ENCODE assay signal across 2 cellular contexts in the genomic region with DNA sequence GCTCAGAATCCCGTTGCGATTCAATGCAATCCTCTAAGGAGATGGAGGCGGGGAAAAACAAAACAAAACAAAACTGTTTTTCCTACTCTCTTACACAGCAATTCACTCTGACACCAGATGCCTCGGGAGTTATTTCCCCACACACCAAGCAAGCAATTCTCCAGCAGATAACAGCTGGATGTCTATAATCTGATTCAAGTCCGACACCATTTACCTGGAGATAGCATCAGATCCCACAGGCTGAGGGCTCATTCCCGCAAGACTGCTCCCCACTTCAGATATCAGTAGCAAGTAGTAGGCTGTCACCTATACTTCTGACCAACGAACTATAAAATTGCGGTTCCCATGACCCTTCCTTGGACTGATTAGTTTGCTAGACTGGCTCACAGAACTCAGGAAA.
TF ChIP-seq lines count a peak whose summit lies in the region.

No MANE protein-coding gene starts in this region.

TF ChIP-seq in GM23338, 12 proteins besides CTCF, POLR2A, EP300 and RAD21:
- no peak for TF ChIP-seq JUNB (IDR thresholded peaks at IDR 0.05; ENCODE audit: unreplicated experiment)
- TF ChIP-seq ZNF331 (CRISPR knock-in tag; IDR thresholded peaks at IDR 0.05; ENCODE audit: low read depth): no peak
- TF ChIP-seq, protein P1, sequence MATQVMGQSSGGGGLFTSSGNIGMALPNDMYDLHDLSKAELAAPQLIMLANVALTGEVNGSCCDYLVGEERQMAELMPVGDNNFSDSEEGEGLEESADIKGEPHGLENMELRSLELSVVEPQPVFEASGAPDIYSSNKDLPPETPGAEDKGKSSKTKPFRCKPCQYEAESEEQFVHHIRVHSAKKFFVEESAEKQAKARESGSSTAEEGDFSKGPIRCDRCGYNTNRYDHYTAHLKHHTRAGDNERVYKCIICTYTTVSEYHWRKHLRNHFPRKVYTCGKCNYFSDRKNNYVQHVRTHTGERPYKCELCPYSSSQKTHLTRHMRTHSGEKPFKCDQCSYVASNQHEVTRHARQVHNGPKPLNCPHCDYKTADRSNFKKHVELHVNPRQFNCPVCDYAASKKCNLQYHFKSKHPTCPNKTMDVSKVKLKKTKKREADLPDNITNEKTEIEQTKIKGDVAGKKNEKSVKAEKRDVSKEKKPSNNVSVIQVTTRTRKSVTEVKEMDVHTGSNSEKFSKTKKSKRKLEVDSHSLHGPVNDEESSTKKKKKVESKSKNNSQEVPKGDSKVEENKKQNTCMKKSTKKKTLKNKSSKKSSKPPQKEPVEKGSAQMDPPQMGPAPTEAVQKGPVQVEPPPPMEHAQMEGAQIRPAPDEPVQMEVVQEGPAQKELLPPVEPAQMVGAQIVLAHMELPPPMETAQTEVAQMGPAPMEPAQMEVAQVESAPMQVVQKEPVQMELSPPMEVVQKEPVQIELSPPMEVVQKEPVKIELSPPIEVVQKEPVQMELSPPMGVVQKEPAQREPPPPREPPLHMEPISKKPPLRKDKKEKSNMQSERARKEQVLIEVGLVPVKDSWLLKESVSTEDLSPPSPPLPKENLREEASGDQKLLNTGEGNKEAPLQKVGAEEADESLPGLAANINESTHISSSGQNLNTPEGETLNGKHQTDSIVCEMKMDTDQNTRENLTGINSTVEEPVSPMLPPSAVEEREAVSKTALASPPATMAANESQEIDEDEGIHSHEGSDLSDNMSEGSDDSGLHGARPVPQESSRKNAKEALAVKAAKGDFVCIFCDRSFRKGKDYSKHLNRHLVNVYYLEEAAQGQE (IDR thresholded peaks at IDR 0.05; ENCODE audit: unreplicated experiment): no peak
- no peak for TF ChIP-seq POLR2AphosphoS5 (IDR thresholded peaks at IDR 0.05; ENCODE audit: low read depth)
- TF ChIP-seq EZH2 (IDR thresholded peaks at IDR 0.05; ENCODE audit: low read depth, unreplicated experiment): no peak

TF ChIP-seq in H1, 55 proteins besides CTCF, POLR2A, EP300 and RAD21:
- TF ChIP-seq CREB1 (IDR thresholded peaks at IDR 0.05) (no peak), SP2 (IDR thresholded peaks at IDR 0.05; ENCODE audit: low read length) (no peak), BCL11A (IDR thresholded peaks at IDR 0.05; ENCODE audit: low read depth in 2 of 2, low read length in 2 of 2) (no peak), CTBP2 (IDR thresholded peaks at IDR 0.05; ENCODE audit: borderline replicate concordance, insufficient read depth, insufficient read length, low read length) (no peak), SAP30 (IDR thresholded peaks at IDR 0.05; ENCODE audit: insufficient read depth, insufficient replicate concordance, low read length) (no peak), KDM1A (IDR thresholded peaks at IDR 0.05; ENCODE audit: borderline replicate concordance, low read length) (no peak), MAFK (IDR thresholded peaks at IDR 0.05; ENCODE audit: low read depth, low read length) (no peak), PHF8 (conservative IDR thresholded peaks at IDR 0.05; ENCODE audit: low read depth, low read length) (no peak), FOSL1 (IDR thresholded peaks at IDR 0.05; ENCODE audit: insufficient read depth, low read depth, low read length) (no peak)
- TF ChIP-seq, protein P2, sequence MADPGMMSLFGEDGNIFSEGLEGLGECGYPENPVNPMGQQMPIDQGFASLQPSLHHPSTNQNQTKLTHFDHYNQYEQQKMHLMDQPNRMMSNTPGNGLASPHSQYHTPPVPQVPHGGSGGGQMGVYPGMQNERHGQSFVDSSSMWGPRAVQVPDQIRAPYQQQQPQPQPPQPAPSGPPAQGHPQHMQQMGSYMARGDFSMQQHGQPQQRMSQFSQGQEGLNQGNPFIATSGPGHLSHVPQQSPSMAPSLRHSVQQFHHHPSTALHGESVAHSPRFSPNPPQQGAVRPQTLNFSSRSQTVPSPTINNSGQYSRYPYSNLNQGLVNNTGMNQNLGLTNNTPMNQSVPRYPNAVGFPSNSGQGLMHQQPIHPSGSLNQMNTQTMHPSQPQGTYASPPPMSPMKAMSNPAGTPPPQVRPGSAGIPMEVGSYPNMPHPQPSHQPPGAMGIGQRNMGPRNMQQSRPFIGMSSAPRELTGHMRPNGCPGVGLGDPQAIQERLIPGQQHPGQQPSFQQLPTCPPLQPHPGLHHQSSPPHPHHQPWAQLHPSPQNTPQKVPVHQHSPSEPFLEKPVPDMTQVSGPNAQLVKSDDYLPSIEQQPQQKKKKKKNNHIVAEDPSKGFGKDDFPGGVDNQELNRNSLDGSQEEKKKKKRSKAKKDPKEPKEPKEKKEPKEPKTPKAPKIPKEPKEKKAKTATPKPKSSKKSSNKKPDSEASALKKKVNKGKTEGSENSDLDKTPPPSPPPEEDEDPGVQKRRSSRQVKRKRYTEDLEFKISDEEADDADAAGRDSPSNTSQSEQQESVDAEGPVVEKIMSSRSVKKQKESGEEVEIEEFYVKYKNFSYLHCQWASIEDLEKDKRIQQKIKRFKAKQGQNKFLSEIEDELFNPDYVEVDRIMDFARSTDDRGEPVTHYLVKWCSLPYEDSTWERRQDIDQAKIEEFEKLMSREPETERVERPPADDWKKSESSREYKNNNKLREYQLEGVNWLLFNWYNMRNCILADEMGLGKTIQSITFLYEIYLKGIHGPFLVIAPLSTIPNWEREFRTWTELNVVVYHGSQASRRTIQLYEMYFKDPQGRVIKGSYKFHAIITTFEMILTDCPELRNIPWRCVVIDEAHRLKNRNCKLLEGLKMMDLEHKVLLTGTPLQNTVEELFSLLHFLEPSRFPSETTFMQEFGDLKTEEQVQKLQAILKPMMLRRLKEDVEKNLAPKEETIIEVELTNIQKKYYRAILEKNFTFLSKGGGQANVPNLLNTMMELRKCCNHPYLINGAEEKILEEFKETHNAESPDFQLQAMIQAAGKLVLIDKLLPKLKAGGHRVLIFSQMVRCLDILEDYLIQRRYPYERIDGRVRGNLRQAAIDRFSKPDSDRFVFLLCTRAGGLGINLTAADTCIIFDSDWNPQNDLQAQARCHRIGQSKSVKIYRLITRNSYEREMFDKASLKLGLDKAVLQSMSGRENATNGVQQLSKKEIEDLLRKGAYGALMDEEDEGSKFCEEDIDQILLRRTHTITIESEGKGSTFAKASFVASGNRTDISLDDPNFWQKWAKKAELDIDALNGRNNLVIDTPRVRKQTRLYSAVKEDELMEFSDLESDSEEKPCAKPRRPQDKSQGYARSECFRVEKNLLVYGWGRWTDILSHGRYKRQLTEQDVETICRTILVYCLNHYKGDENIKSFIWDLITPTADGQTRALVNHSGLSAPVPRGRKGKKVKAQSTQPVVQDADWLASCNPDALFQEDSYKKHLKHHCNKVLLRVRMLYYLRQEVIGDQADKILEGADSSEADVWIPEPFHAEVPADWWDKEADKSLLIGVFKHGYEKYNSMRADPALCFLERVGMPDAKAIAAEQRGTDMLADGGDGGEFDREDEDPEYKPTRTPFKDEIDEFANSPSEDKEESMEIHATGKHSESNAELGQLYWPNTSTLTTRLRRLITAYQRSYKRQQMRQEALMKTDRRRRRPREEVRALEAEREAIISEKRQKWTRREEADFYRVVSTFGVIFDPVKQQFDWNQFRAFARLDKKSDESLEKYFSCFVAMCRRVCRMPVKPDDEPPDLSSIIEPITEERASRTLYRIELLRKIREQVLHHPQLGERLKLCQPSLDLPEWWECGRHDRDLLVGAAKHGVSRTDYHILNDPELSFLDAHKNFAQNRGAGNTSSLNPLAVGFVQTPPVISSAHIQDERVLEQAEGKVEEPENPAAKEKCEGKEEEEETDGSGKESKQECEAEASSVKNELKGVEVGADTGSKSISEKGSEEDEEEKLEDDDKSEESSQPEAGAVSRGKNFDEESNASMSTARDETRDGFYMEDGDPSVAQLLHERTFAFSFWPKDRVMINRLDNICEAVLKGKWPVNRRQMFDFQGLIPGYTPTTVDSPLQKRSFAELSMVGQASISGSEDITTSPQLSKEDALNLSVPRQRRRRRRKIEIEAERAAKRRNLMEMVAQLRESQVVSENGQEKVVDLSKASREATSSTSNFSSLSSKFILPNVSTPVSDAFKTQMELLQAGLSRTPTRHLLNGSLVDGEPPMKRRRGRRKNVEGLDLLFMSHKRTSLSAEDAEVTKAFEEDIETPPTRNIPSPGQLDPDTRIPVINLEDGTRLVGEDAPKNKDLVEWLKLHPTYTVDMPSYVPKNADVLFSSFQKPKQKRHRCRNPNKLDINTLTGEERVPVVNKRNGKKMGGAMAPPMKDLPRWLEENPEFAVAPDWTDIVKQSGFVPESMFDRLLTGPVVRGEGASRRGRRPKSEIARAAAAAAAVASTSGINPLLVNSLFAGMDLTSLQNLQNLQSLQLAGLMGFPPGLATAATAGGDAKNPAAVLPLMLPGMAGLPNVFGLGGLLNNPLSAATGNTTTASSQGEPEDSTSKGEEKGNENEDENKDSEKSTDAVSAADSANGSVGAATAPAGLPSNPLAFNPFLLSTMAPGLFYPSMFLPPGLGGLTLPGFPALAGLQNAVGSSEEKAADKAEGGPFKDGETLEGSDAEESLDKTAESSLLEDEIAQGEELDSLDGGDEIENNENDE (IDR thresholded peaks at IDR 0.05; ENCODE audit: insufficient replicate concordance, low read length): no peak
